In the genomic region with DNA sequence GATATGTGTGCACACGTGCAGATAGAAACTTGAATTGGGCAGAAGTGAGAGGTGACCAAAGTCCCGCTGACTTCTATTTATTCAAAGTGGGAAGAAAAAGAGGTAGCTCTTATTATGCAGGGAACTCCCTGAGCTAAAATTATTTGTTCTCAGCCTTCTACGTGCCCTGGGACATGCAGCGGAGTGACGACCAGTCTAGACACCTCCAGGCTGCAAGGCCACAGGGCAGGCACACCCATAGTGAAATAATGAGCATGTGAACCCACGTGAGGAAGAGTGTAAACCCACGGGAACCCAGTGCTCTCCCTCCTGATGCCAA, we compare ENCODE assay signal across 12 cellular contexts.
DNase-seq lines count a peak whose midpoint lies in the region; ATAC-seq, FAIRE-seq and TF ChIP-seq lines count a peak whose summit lies in the region.
"Had no signal": no experiment of that assay in that cellular context is flagged by ENCODE, and none has a peak within 500 bp of the region (broad histone marks: within the 10 kb centered on the region; RNA-seq: fewer than 3 reads in every experiment).

No MANE protein-coding gene starts in this region.

- no peak for TF ChIP-seq CTCF in CD4-positive, alpha-beta T cell (IDR thresholded peaks at IDR 0.05)
- no peak for TF ChIP-seq CTCF in D721Med (IDR thresholded peaks at IDR 0.05; ENCODE audit: insufficient read depth, missing control alignments)

- no peak for FAIRE-seq in D721Med (lab: Jason Lieb, UNC)

- no peaks in the 10 kb centered on the region for H3K36me3 ChIP-seq in H7 (replicated peaks; ENCODE audit: control insufficient read depth, insufficient read depth, low read length)

- ATAC-seq in GM19023 (IDR thresholded peaks at IDR 0.05; ENCODE audit: unreplicated experiment), result peak; percentile 94
- ATAC-seq in GM21786 (IDR thresholded peaks at IDR 0.05; ENCODE audit: unreplicated experiment), result peak; percentile 94
- peak; percentile 85 for ATAC-seq in HG03175 (IDR thresholded peaks at IDR 0.05; ENCODE audit: unreplicated experiment)
- peak; percentile 96 for ATAC-seq in stimulated activated memory B cell treated with anti-CD40 and anti-IgM and Interleukin-4, amounts not matched to agents 10 μg/mL and 1 μg/mL and 100 μg/mL, for 72 hours
- no peak for ATAC-seq in CD4-positive, alpha-beta T cell (ENCODE audit: poor library complexity)
- ATAC-seq: body of pancreas, HCT116 had no signal

- CTCF ChIA-PET in CD4-positive, alpha-beta T cell (lab: Charles Lee), result no interaction called here

- H3K27ac ChIP-seq in CD4-positive, alpha-beta T cell (ENCODE audit: low read depth, low read length), result no peak overlapping the region
- H3K27ac ChIP-seq: body of pancreas had no signal

- H3K4me3 ChIP-seq in H7 (ENCODE audit: insufficient read depth, low read depth, low read length), result no peak overlapping the region
- H3K4me3 ChIP-seq: body of pancreas had no signal

- POLR2A ChIA-PET in CD4-positive, alpha-beta T cell (lab: Charles Lee), result no interaction called here

- peak overlapping the region; percentile 56 for H3K27ac Mint-ChIP-seq in stimulated activated memory B cell treated with anti-CD40 and anti-IgM and Interleukin-4, amounts not matched to agents 10 μg/mL and 1 μg/mL and 100 μg/mL, for 72 hours
- H3K27ac Mint-ChIP-seq in CD4-positive, alpha-beta T cell, result no peak overlapping the region

- H3K4me1 Mint-ChIP-seq in stimulated activated memory B cell treated with anti-CD40 and anti-IgM and Interleukin-4, amounts not matched to agents 10 μg/mL and 1 μg/mL and 100 μg/mL, for 72 hours, result peaks cover 26% of the 10 kb centered on the region
- no peaks in the 10 kb centered on the region for H3K4me1 Mint-ChIP-seq in CD4-positive, alpha-beta T cell (ENCODE audit: low read depth)

- H3K9me3 Mint-ChIP-seq in stimulated activated memory B cell treated with anti-CD40 and anti-IgM and Interleukin-4, amounts not matched to agents 10 μg/mL and 1 μg/mL and 100 μg/mL, for 72 hours, result no peaks in the 10 kb centered on the region
- H3K9me3 Mint-ChIP-seq in CD4-positive, alpha-beta T cell, result no peaks in the 10 kb centered on the region

- no peaks in the 10 kb centered on the region for H3K27me3 Mint-ChIP-seq in stimulated activated memory B cell treated with anti-CD40 and anti-IgM and Interleukin-4, amounts not matched to agents 10 μg/mL and 1 μg/mL and 100 μg/mL, for 72 hours
- H3K27me3 Mint-ChIP-seq in CD4-positive, alpha-beta T cell, result no peaks in the 10 kb centered on the region

- intact Hi-C loops in CD4-positive, alpha-beta T cell (cut with DNase I, micrococcal nuclease), result no loop called here

- DNase-seq in CD4-positive, alpha-beta T cell, result no peak
- DNase-seq in NK-92 (lab: John Stamatoyannopoulos, UW; ENCODE audit: unreplicated experiment) (no peak), D721Med (ENCODE audit: insufficient read length, low spot score) (no peak), H7 (no peak)
- DNase-seq: body of pancreas, NCI-H1092, T-helper 9 cell had no signal

- H3K27me3 ChIP-seq in CD4-positive, alpha-beta T cell (ENCODE audit: control insufficient read depth, insufficient read depth, low read length), result no peaks in the 10 kb centered on the region
- no peaks in the 10 kb centered on the region for H3K27me3 ChIP-seq in H7 (ENCODE audit: control insufficient read depth, insufficient read depth, low read length)
- H3K27me3 ChIP-seq: body of pancreas had no signal

- peak overlapping the region; percentile 30 for H3K4me3 Mint-ChIP-seq in stimulated activated memory B cell treated with anti-CD40 and anti-IgM and Interleukin-4, amounts not matched to agents 10 μg/mL and 1 μg/mL and 100 μg/mL, for 72 hours
- H3K4me3 Mint-ChIP-seq in CD4-positive, alpha-beta T cell, result no peak overlapping the region

- H3K9me3 ChIP-seq in CD4-positive, alpha-beta T cell (ENCODE audit: control insufficient read depth, low read length), result no peaks in the 10 kb centered on the region
- H3K9me3 ChIP-seq: body of pancreas had no signal

- no peaks in the 10 kb centered on the region for H3K36me3 Mint-ChIP-seq in stimulated activated memory B cell treated with anti-CD40 and anti-IgM and Interleukin-4, amounts not matched to agents 10 μg/mL and 1 μg/mL and 100 μg/mL, for 72 hours
- H3K36me3 Mint-ChIP-seq in CD4-positive, alpha-beta T cell (ENCODE audit: low read depth), result no peaks in the 10 kb centered on the region
